Comparison of ENCODE assay signal across 31 cellular contexts in genomic region chr14:105223260-105223659, GRCh38. TPM values are rescaled to one million over a fixed set of nuclear protein-coding genes. Genes with fewer than 3 reads are reported as not detected.
DNase-seq lines count a peak whose midpoint lies in the region; ATAC-seq, FAIRE-seq and TF ChIP-seq lines count a peak whose summit lies in the region.
"Had no signal": no experiment of that assay in that cellular context is flagged by ENCODE, and none has a peak within 500 bp of the region (broad histone marks: within the 10 kb centered on the region; RNA-seq: fewer than 3 reads in every experiment).

No MANE protein-coding gene starts in this region.

- H3K4me3 ChIP-seq in retinal pigment epithelial cell (ENCODE audit: low read length): no peak overlapping the region
- no peak overlapping the region for H3K4me3 ChIP-seq in lower leg skin (ENCODE audit: low read depth, poor library complexity, severe bottlenecking)
- H3K4me3 ChIP-seq: adrenal gland, heart right ventricle, MG63, right lobe of liver, tibial artery had no signal

- H3K36me3 Mint-ChIP-seq in brain: peaks cover 69% of the 10 kb centered on the region
- H3K36me3 Mint-ChIP-seq in activated naive CD4-positive, alpha-beta T cell treated with anti-CD3 and anti-CD28 coated beads, Interleukin-2, amount 10 ng/mL, durations not matched to agents 7 days and 5 days: peaks cover 29% of the 10 kb centered on the region

- peaks cover 8% of the 10 kb centered on the region for H3K4me1 Mint-ChIP-seq in brain
- H3K4me1 Mint-ChIP-seq in activated naive CD4-positive, alpha-beta T cell treated with anti-CD3 and anti-CD28 coated beads, Interleukin-2, amount 10 ng/mL, durations not matched to agents 7 days and 5 days: no peaks in the 10 kb centered on the region
- H3K4me1 Mint-ChIP-seq: activated CD4-positive, alpha-beta T cell treated with anti-CD3 and anti-CD28 coated beads for 36 hours; stimulated activated naive CD8-positive, alpha-beta T cell treated with anti-CD3 and anti-CD28 coated beads, Interleukin-15, amount 100 ng/mL, for 72 hours had no signal

- H3K27me3 Mint-ChIP-seq in brain: peaks cover 4% of the 10 kb centered on the region
- H3K27me3 Mint-ChIP-seq in activated naive CD4-positive, alpha-beta T cell treated with anti-CD3 and anti-CD28 coated beads, Interleukin-2, amount 10 ng/mL, durations not matched to agents 7 days and 5 days: no peaks in the 10 kb centered on the region
- H3K27me3 Mint-ChIP-seq: activated CD4-positive, alpha-beta T cell treated with anti-CD3 and anti-CD28 coated beads for 36 hours; CD4-positive, alpha-beta memory T cell; stimulated activated naive CD8-positive, alpha-beta T cell treated with anti-CD3 and anti-CD28 coated beads, Interleukin-15, amount 100 ng/mL, for 72 hours had no signal

- DNase-seq in GM12892 (ENCODE audit: insufficient read length) (no peak), left kidney (ENCODE audit: low read depth, low spot score) (peak; percentile 64), retinal pigment epithelial cell (ENCODE audit: low read depth) (peak; percentile 45), GM10266 (ENCODE audit: extremely low spot score) (no peak), lower leg skin (ENCODE audit: low spot score in 2 of 2) (no peak)
- no peak for DNase-seq in activated naive CD4-positive, alpha-beta T cell treated with anti-CD3 and anti-CD28 coated beads, Interleukin-2, amount 10 ng/mL, durations not matched to agents 7 days and 5 days
- DNase-seq: activated CD4-positive, alpha-beta T cell treated with anti-CD3 and anti-CD28 coated beads for 36 hours; activated CD8-positive, alpha-beta T cell treated with anti-CD3 and anti-CD28 coated beads, Interleukin-2, amount 10 ng/mL, durations not matched to agents 7 days and 5 days; activated naive CD4-positive, alpha-beta T cell treated with anti-CD3 and anti-CD28 coated beads for 36 hours; adrenal gland; AML-193; CD4-positive, alpha-beta memory T cell; effector CD4-positive, alpha-beta T cell; foreskin fibroblast; H7; heart right ventricle; KG1; mammary epithelial cell; MG63; NCI-H2081; NCI-H345; NCI-H774; SHP77 treated with DMSO at 0.1 percent for 48 hours; stimulated activated CD8-positive, alpha-beta memory T cell treated with anti-CD3 and anti-CD28 coated beads, Interleukin-4, amount 100 ng/mL, for 48 hours; stimulated activated naive CD8-positive, alpha-beta T cell treated with anti-CD3 and anti-CD28 coated beads, Interleukin-15, amount 100 ng/mL, for 72 hours; tibial artery had no signal

- no peak for TF ChIP-seq POLR2A in GM12892 (IDR thresholded peaks at IDR 0.05; ENCODE audit: low read depth, low read length)
- no peak for TF ChIP-seq POLR2A in lower leg skin (IDR thresholded peaks at IDR 0.05)

- ATAC-seq in GM18868 (IDR thresholded peaks at IDR 0.05; ENCODE audit: unreplicated experiment): no peak
- ATAC-seq: activated CD4-positive, alpha-beta T cell treated with anti-CD3 and anti-CD28 coated beads for 36 hours; activated CD8-positive, alpha-beta T cell treated with anti-CD3 and anti-CD28 coated beads, Interleukin-2, amount 10 ng/mL, durations not matched to agents 7 days and 5 days; heart right ventricle; right lobe of liver; stimulated activated naive CD8-positive, alpha-beta T cell treated with anti-CD3 and anti-CD28 coated beads, Interleukin-15, amount 100 ng/mL, for 72 hours had no signal

- CTCF ChIA-PET in activated naive CD4-positive, alpha-beta T cell treated with anti-CD3 and anti-CD28 coated beads, Interleukin-2, amount 10 ng/mL, durations not matched to agents 7 days and 5 days (lab: Charles Lee): interaction anchor here (1.3 kb wide), 1 partner anchor 129 kb away, joined by 3 read pairs; no protein-coding TSS in a partner anchor

- intact Hi-C loops in lower leg skin (cut with DNase I; ENCODE audit: low total_unique reads): no loop called here

- H3K9me3 Mint-ChIP-seq in brain: no peaks in the 10 kb centered on the region
- no peaks in the 10 kb centered on the region for H3K9me3 Mint-ChIP-seq in activated naive CD4-positive, alpha-beta T cell treated with anti-CD3 and anti-CD28 coated beads, Interleukin-2, amount 10 ng/mL, durations not matched to agents 7 days and 5 days
- H3K9me3 Mint-ChIP-seq: activated naive CD4-positive, alpha-beta T cell treated with anti-CD3 and anti-CD28 coated beads for 36 hours; stimulated activated naive CD8-positive, alpha-beta T cell treated with anti-CD3 and anti-CD28 coated beads, Interleukin-15, amount 100 ng/mL, for 72 hours had no signal

- H3K27ac Mint-ChIP-seq in brain: peak overlapping the region in 3 of 5 experiments; percentile 0 to 85 (median 61)
- no peak overlapping the region for H3K27ac Mint-ChIP-seq in activated naive CD4-positive, alpha-beta T cell treated with anti-CD3 and anti-CD28 coated beads, Interleukin-2, amount 10 ng/mL, durations not matched to agents 7 days and 5 days
- H3K27ac Mint-ChIP-seq: activated CD4-positive, alpha-beta T cell treated with anti-CD3 and anti-CD28 coated beads for 36 hours; activated CD8-positive, alpha-beta T cell treated with anti-CD3 and anti-CD28 coated beads, Interleukin-2, amount 10 ng/mL, durations not matched to agents 7 days and 5 days; activated naive CD4-positive, alpha-beta T cell treated with anti-CD3 and anti-CD28 coated beads for 36 hours; CD4-positive, alpha-beta memory T cell; stimulated activated naive CD8-positive, alpha-beta T cell treated with anti-CD3 and anti-CD28 coated beads, Interleukin-15, amount 100 ng/mL, for 72 hours had no signal

- peak; percentile 9 for FAIRE-seq in GM12892 (lab: Jason Lieb, UNC)
- FAIRE-seq: keratinocyte, RCC 7860 had no signal

- H3K4me3 Mint-ChIP-seq in brain: no peak overlapping the region
- no peak overlapping the region for H3K4me3 Mint-ChIP-seq in activated naive CD4-positive, alpha-beta T cell treated with anti-CD3 and anti-CD28 coated beads, Interleukin-2, amount 10 ng/mL, durations not matched to agents 7 days and 5 days
- H3K4me3 Mint-ChIP-seq: activated CD4-positive, alpha-beta T cell treated with anti-CD3 and anti-CD28 coated beads for 36 hours; activated CD8-positive, alpha-beta T cell treated with anti-CD3 and anti-CD28 coated beads, Interleukin-2, amount 10 ng/mL, durations not matched to agents 7 days and 5 days; activated naive CD4-positive, alpha-beta T cell treated with anti-CD3 and anti-CD28 coated beads for 36 hours; stimulated activated naive CD8-positive, alpha-beta T cell treated with anti-CD3 and anti-CD28 coated beads, Interleukin-15, amount 100 ng/mL, for 72 hours had no signal

- 95% methylated on average over 16 of the region's 16 CpGs for WGBS in lower leg skin, 2 donors

- TF ChIP-seq CTCF in brain (conservative IDR thresholded peaks at IDR 0.05) (no peak), retinal pigment epithelial cell (conservative IDR thresholded peaks at IDR 0.05; ENCODE audit: low read depth, low read length) (no peak), GM10266 (IDR thresholded peaks at IDR 0.05; ENCODE audit: control insufficient read depth, insufficient read depth, low read depth, missing control alignments) (no peak), lower leg skin (IDR thresholded peaks at IDR 0.05) (no peak)

RNA-seq across cellular contexts. Expression of gene BTBD6, which starts 25.1 kb away (rescaled TPM):
- 25.8 TPM for polyA plus RNA-seq in GM12892 (2012; ENCODE audit: missing spikeins)
- polyA plus RNA-seq in brain (ENCODE audit: insufficient read depth, low read depth, low replicate concordance): 91.4 TPM
- 10 to 100 TPM; 44.5 to 70.6 (median 62.6) TPM for total RNA-seq in lower leg skin

RNA-seq across cellular contexts. Expression of gene NUDT14, which starts 42.1 kb away (rescaled TPM):
- polyA plus RNA-seq in GM12892 (2012; ENCODE audit: missing spikeins): 2.9 TPM
- polyA plus RNA-seq in brain (ENCODE audit: insufficient read depth, low read depth, low replicate concordance): 63.7 TPM
- total RNA-seq in lower leg skin: 10 to 100 TPM; 12.9 to 19.4 (median 15.7) TPM

RNA-seq across cellular contexts. Expression of gene JAG2, which starts 54.7 kb away (rescaled TPM):
- polyA plus RNA-seq in GM12892 (2012; ENCODE audit: missing spikeins): not detected
- 21.9 TPM for polyA plus RNA-seq in brain (ENCODE audit: insufficient read depth, low read depth, low replicate concordance)
- total RNA-seq in lower leg skin: 10 to 100 TPM; 50.4 to 96.1 (median 63.1) TPM
- polyA plus RNA-seq: CD4-positive, alpha-beta memory T cell had no signal

Comparison
In these comparisons a context has a peak if more than half of its experiments do, and no peak if none do; other contexts are left out.
1. DNase-seq: peak in left kidney (single experiment) and retinal pigment epithelial cell (single experiment); none in GM12892 (single experiment), GM10266 (single experiment), lower leg skin (0 of 2) and activated naive CD4-positive, alpha-beta T cell treated with anti-CD3 and anti-CD28 coated beads, Interleukin-2, amount 10 ng/mL, durations not matched to agents 7 days and 5 days (single experiment).